Comparison of ENCODE assay signal across 8 cellular contexts in the genomic region with DNA sequence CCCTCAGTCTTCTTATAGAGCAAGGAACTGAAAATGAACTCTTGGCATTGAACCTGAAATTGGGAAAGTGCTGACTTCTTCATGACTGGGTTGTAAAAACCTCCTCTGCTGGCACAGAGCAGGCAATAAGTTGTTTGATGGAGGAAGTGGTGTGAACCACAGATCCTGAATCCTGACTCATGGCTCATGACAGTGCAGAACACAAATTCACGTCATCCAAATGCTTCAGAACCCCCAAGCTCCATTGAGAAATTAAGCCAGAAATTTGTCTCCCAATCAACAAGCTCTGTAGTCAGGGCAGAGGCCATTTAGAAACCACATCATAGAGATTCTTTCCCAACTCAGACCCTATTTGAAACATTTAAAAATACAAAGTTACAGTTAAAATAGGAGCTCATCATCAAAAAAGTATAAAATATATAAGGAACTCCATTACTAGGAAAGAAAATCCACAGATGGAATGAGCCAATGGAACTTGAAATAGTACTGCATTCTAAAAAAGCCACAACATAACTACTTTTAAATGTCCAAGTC. TPM values are rescaled to one million over a fixed set of nuclear protein-coding genes. Genes with fewer than 3 reads are reported as not detected.
DNase-seq lines count a peak whose midpoint lies in the region; ATAC-seq and TF ChIP-seq lines count a peak whose summit lies in the region.

No MANE protein-coding gene starts in this region.

- peaks cover 0 to 5% (median 5%) of the 10 kb centered on the region in 3 donors for H3K4me1 Mint-ChIP-seq in CD8-positive, alpha-beta memory T cell

- H3K27ac Mint-ChIP-seq in CD8-positive, alpha-beta memory T cell: peak overlapping the region in 1 of 8 donors; percentile 57

- no peaks in the 10 kb centered on the region for H3K9me3 Mint-ChIP-seq in CD8-positive, alpha-beta memory T cell

- no peak for TF ChIP-seq CTCF in fibroblast of villous mesenchyme (IDR thresholded peaks at IDR 0.05; ENCODE audit: insufficient read depth, low read depth, low read length)

- H3K36me3 ChIP-seq in CD8-positive, alpha-beta memory T cell (ENCODE audit: insufficient read depth, low read length): no peaks in the 10 kb centered on the region

- peaks cover 0 to 1% of the 10 kb centered on the region in 2 donors for H3K27me3 Mint-ChIP-seq in CD8-positive, alpha-beta memory T cell

- peak; percentile 52 for ATAC-seq in HG03460 (IDR thresholded peaks at IDR 0.05; ENCODE audit: unreplicated experiment)
- no peak for ATAC-seq in HG03520 (IDR thresholded peaks at IDR 0.05; ENCODE audit: unreplicated experiment)

- DNase-seq in EH (ENCODE audit: low read depth) (peak; percentile 100), UCSD-AML1 (lab: John Stamatoyannopoulos, UW; ENCODE audit: unreplicated experiment) (peak; percentile 25), fibroblast of villous mesenchyme (ENCODE audit: low read depth) (peak; percentile 100), NCI-H524 treated with DMSO at 0.1 percent for 48 hours (lab: John Stamatoyannopoulos, UW) (no peak)
- DNase-seq in stimulated activated CD8-positive, alpha-beta memory T cell treated with anti-CD3 and anti-CD28 coated beads, Interleukin-4, amount 100 ng/mL, for 48 hours: peak; percentile 54
- DNase-seq in CD8-positive, alpha-beta memory T cell: no peak

- CTCF ChIA-PET in CD8-positive, alpha-beta memory T cell (lab: Charles Lee): interaction anchor here (2.1 to 4.6 kb wide), 2 partner anchors 10 to 127 kb away, joined by 10 to 28 read pairs; partner anchors contain the start of gene STK17A

- H3K4me3 ChIP-seq in fibroblast of villous mesenchyme (ENCODE audit: low read depth, low read length): no peak overlapping the region
- H3K4me3 ChIP-seq in CD8-positive, alpha-beta memory T cell (ENCODE audit: low read length): no peak overlapping the region

- peaks cover 0 to 2% (median 0%) of the 10 kb centered on the region in 3 donors for H3K36me3 Mint-ChIP-seq in CD8-positive, alpha-beta memory T cell

- no peaks in the 10 kb centered on the region for H3K27me3 ChIP-seq in CD8-positive, alpha-beta memory T cell (ENCODE audit: insufficient read depth, low read length, poor library complexity, severe bottlenecking)

- no peaks in the 10 kb centered on the region for H3K4me1 ChIP-seq in CD8-positive, alpha-beta memory T cell (ENCODE audit: insufficient read depth, low read length)

- H3K27ac ChIP-seq in CD8-positive, alpha-beta memory T cell (ENCODE audit: low read depth, low read length): no peak overlapping the region

- H3K4me3 Mint-ChIP-seq in CD8-positive, alpha-beta memory T cell: no peak overlapping the region

- POLR2A ChIA-PET in CD8-positive, alpha-beta memory T cell (lab: Charles Lee): no interaction called here

- no peaks in the 10 kb centered on the region for H3K9me3 ChIP-seq in CD8-positive, alpha-beta memory T cell (ENCODE audit: low read length)

RNA-seq across cellular contexts. Expression of gene STK17A, which starts 10.3 kb away (rescaled TPM):
- 50.6 and 91.1 TPM in 2 replicates for total RNA-seq in fibroblast of villous mesenchyme
- total RNA-seq in CD8-positive, alpha-beta memory T cell: 10 to 100 TPM; 45.5 to 45.8 TPM
- polyA plus RNA-seq in CD8-positive, alpha-beta memory T cell: 270 TPM

Comparison
In these comparisons a context has a peak if more than half of its experiments do, and no peak if none do; other contexts are left out.
1. DNase-seq: peak in EH (single experiment), UCSD-AML1 (single experiment), fibroblast of villous mesenchyme (single experiment) and stimulated activated CD8-positive, alpha-beta memory T cell treated with anti-CD3 and anti-CD28 coated beads, Interleukin-4, amount 100 ng/mL, for 48 hours (single experiment); none in CD8-positive, alpha-beta memory T cell (0 of 5) and NCI-H524 treated with DMSO at 0.1 percent for 48 hours (single experiment).